In the genomic region with DNA sequence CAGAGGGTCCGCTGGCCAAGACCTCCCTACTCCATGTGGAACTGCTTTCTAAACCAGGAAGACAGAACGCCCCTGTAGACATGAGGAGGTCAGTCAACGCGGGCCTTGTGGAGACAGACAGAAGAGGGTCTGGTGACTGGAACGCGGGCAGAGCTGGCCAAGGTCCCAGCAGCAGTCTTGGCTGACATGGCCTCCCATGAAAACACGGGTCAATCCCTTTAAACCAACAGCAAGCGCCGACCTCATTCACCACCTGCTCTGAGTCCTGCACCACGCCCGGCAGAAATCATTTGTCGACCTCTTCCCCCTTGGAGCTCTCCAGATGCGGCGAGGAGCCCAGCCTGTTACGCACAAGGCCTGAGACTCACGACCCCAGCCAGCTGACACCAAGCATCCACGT, we compare ENCODE assay signal across 20 cellular contexts.
"Had no signal": no experiment of that assay in that cellular context is flagged by ENCODE, and none has a peak within 500 bp of the region (broad histone marks: within the 10 kb centered on the region; RNA-seq: fewer than 3 reads in every experiment).

No MANE protein-coding gene starts in this region.

- ATAC-seq: activated CD4-positive, CD25-positive, alpha-beta regulatory T cell treated with anti-CD3 and anti-CD28 coated beads, Interleukin-2, amount 50 U/mL, for 24 hours; activated CD8-positive, alpha-beta T cell treated with anti-CD3 and anti-CD28 coated beads, Interleukin-2, amount 10 ng/mL, durations not matched to agents 7 days and 5 days; activated naive CD8-positive, alpha-beta T cell treated with anti-CD3 and anti-CD28 coated beads, Interleukin-2, amount 50 U/mL, for 24 hours; body of pancreas; effector memory CD8-positive, alpha-beta T cell; left lung; SK-N-SH treated with all-trans-retinoic acid at 6 μM for 48 hours; upper lobe of right lung had no signal

- H3K27ac Mint-ChIP-seq: activated CD4-positive, alpha-beta T cell treated with anti-CD3 and anti-CD28 coated beads, Interleukin-2, amount 10 ng/mL, durations not matched to agents 24 days and 14 days; activated CD8-positive, alpha-beta T cell treated with anti-CD3 and anti-CD28 coated beads, Interleukin-2, amount 10 ng/mL, durations not matched to agents 7 days and 5 days; activated naive CD8-positive, alpha-beta T cell treated with anti-CD3 and anti-CD28 coated beads, Interleukin-2, amount 50 U/mL, for 24 hours; activated T-helper 1 cell treated with anti-CD3 and anti-CD28 coated beads, Interleukin-12 subunit alpha, Interleukin-12 subunit beta, Interleukin-2, Interleukin-4 antibody, amounts not matched to agents 30 ng/mL and 10 ng/mL and 1 ng/mL, durations not matched to agents 14 hours and 24 hours and 36 hours had no signal

- H3K27me3 ChIP-seq: body of pancreas, esophagus muscularis mucosa, left lung, upper lobe of right lung had no signal

- H3K4me3 Mint-ChIP-seq: activated CD4-positive, alpha-beta T cell treated with anti-CD3 and anti-CD28 coated beads, Interleukin-2, amount 10 ng/mL, durations not matched to agents 24 days and 14 days; activated CD8-positive, alpha-beta T cell treated with anti-CD3 and anti-CD28 coated beads, Interleukin-2, amount 10 ng/mL, durations not matched to agents 7 days and 5 days; activated naive CD8-positive, alpha-beta T cell treated with anti-CD3 and anti-CD28 coated beads, Interleukin-2, amount 50 U/mL, for 24 hours; activated T-helper 1 cell treated with anti-CD3 and anti-CD28 coated beads, Interleukin-12 subunit alpha, Interleukin-12 subunit beta, Interleukin-2, Interleukin-4 antibody, amounts not matched to agents 30 ng/mL and 10 ng/mL and 1 ng/mL, durations not matched to agents 14 hours and 24 hours and 36 hours; effector memory CD8-positive, alpha-beta T cell; nephron progenitor cell had no signal

- H3K27ac ChIP-seq: esophagus muscularis mucosa, left lung, upper lobe of right lung had no signal

- H3K9me3 ChIP-seq: body of pancreas, esophagus muscularis mucosa, left lung, upper lobe of right lung had no signal

- DNase-seq: activated CD4-positive, alpha-beta T cell treated with anti-CD3 and anti-CD28 coated beads, Interleukin-2, amount 10 ng/mL, durations not matched to agents 24 days and 14 days; activated CD8-positive, alpha-beta T cell treated with anti-CD3 and anti-CD28 coated beads, Interleukin-2, amount 10 ng/mL, durations not matched to agents 7 days and 5 days; activated gamma-delta T cell; activated naive CD4-positive, alpha-beta T cell treated with anti-CD3 and anti-CD28 coated beads, Interleukin-2, amount 50 U/mL, for 16 hours; activated naive CD8-positive, alpha-beta T cell treated with anti-CD3 and anti-CD28 coated beads, Interleukin-2, amount 50 U/mL, for 24 hours; body of pancreas; caudate nucleus; effector memory CD8-positive, alpha-beta T cell; islet precursor cell; midbrain; nephron progenitor cell; stimulated activated CD4-positive, alpha-beta T cell treated with anti-CD3 and anti-CD28 coated beads, Interleukin-4, amount 100 ng/mL, for 1 hour; stimulated activated naive CD4-positive, alpha-beta T cell treated with Interleukin-2 at 50 U/mL for 16 hours; upper lobe of right lung had no signal

- FAIRE-seq: frontal cortex had no signal

- H3K4me3 ChIP-seq: body of pancreas, esophagus muscularis mucosa, left lung, upper lobe of right lung had no signal

- H3K27me3 Mint-ChIP-seq: activated naive CD8-positive, alpha-beta T cell treated with anti-CD3 and anti-CD28 coated beads, Interleukin-2, amount 50 U/mL, for 24 hours had no signal

- H3K4me1 Mint-ChIP-seq: activated naive CD8-positive, alpha-beta T cell treated with anti-CD3 and anti-CD28 coated beads, Interleukin-2, amount 50 U/mL, for 24 hours had no signal

- H3K9me3 Mint-ChIP-seq: activated CD4-positive, alpha-beta T cell treated with anti-CD3 and anti-CD28 coated beads, Interleukin-2, amount 10 ng/mL, durations not matched to agents 24 days and 14 days; activated naive CD8-positive, alpha-beta T cell treated with anti-CD3 and anti-CD28 coated beads, Interleukin-2, amount 50 U/mL, for 24 hours; activated T-helper 1 cell treated with anti-CD3 and anti-CD28 coated beads, Interleukin-12 subunit alpha, Interleukin-12 subunit beta, Interleukin-2, Interleukin-4 antibody, amounts not matched to agents 30 ng/mL and 10 ng/mL and 1 ng/mL, durations not matched to agents 14 hours and 24 hours and 36 hours; effector memory CD8-positive, alpha-beta T cell had no signal
